1 cellular context compared by ENCODE assay signal in the genomic region with DNA sequence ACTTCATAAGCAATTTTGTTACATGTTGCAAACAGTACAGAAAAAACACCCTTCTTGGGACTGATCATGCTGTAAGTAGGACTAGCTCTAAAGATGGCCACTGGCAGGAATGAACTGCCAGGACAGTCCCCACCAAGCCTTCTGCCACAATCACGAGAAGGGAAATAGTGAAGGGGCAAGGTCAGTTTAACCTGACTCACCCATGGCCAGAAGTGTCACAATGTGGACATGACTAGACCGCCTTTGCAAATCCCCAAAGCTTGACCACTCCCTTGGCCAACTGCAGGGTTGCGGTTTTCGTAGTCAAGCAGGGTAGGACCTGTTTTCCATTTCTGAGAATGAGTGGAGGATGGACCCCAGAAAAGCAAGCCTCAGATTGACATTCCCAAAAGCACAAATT.
TF ChIP-seq lines count a peak whose summit lies in the region.

No MANE protein-coding gene starts in this region.

TF ChIP-seq in endothelial cell of umbilical vein, 7 proteins besides CTCF, POLR2A, EP300 and RAD21:
- TF ChIP-seq MYC (IDR thresholded peaks at IDR 0.05; ENCODE audit: low read depth, low read length): no peak
- no peak for TF ChIP-seq GATA2 (IDR thresholded peaks at IDR 0.05; ENCODE audit: insufficient read depth, insufficient read length, low read depth, low read length)
- no peak for TF ChIP-seq FOS (IDR thresholded peaks at IDR 0.05; ENCODE audit: borderline replicate concordance, insufficient read depth, low read length)
- no peak for TF ChIP-seq JUN (IDR thresholded peaks at IDR 0.05; ENCODE audit: borderline replicate concordance, insufficient read depth, insufficient read length, low read depth)
- TF ChIP-seq POLR2AphosphoS5 (IDR thresholded peaks at IDR 0.05; ENCODE audit: insufficient read depth, low read depth, low read length): no peak
- TF ChIP-seq, protein P1, sequence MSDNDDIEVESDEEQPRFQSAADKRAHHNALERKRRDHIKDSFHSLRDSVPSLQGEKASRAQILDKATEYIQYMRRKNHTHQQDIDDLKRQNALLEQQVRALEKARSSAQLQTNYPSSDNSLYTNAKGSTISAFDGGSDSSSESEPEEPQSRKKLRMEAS (IDR thresholded peaks at IDR 0.05; ENCODE audit: insufficient read depth, insufficient read length): no peak
- no peak for TF ChIP-seq EZH2 (IDR thresholded peaks at IDR 0.05; ENCODE audit: borderline replicate concordance, low read depth, low read length, severe bottlenecking)
